Comparison of ENCODE assay signal across 4 cellular contexts in genomic region chrX:1308917-1309316, GRCh38. TPM values are rescaled to one million over a fixed set of nuclear protein-coding genes. Genes with fewer than 3 reads are reported as not detected.
"Had no signal": no experiment of that assay in that cellular context is flagged by ENCODE, and none has a peak within 500 bp of the region (broad histone marks: within the 10 kb centered on the region; RNA-seq: fewer than 3 reads in every experiment).

No MANE protein-coding gene starts in this region.

RNA-seq across cellular contexts. Expression of gene IL3RA, which starts 27.7 kb away (rescaled TPM):
- total RNA-seq: M059J, PC-3, SJSA1 had no signal
- polyA plus RNA-seq: SK-N-SH had no signal

RNA-seq across cellular contexts. Expression of gene CSF2RA, which starts 40.3 kb away (rescaled TPM):
- total RNA-seq: M059J, SJSA1 had no signal
- polyA plus RNA-seq: SK-N-SH had no signal
